14 cellular contexts compared by ENCODE assay signal in genomic region chr20:4829494-4830211, GRCh38. TPM values are rescaled to one million over a fixed set of nuclear protein-coding genes. Genes with fewer than 3 reads are reported as not detected.
DNase-seq lines count a peak whose midpoint lies in the region; ATAC-seq and TF ChIP-seq lines count a peak whose summit lies in the region.
"Had no signal": no experiment of that assay in that cellular context is flagged by ENCODE, and none has a peak within 500 bp of the region (broad histone marks: within the 10 kb centered on the region; RNA-seq: fewer than 3 reads in every experiment).

No MANE protein-coding gene starts in this region.

- H3K27me3 ChIP-seq in esophagus squamous epithelium = no peaks in the 10 kb centered on the region
- H3K27me3 ChIP-seq: ascending aorta, transverse colon had no signal

- H3K27ac ChIP-seq in esophagus squamous epithelium = peak overlapping the region in 1 of 4 donors; percentile 51
- H3K27ac ChIP-seq: KMS-11, RWPE1, transverse colon had no signal

- H3K36me3 Mint-ChIP-seq in stimulated activated naive B cell treated with anti-CD40 and anti-IgM and Interleukin-4, amounts not matched to agents 10 μg/mL and 1 μg/mL and 100 μg/mL, for 72 hours = peaks cover 16 to 23% of the 10 kb centered on the region in 2 donors

- H3K4me3 Mint-ChIP-seq in stimulated activated naive B cell treated with anti-CD40 and anti-IgM and Interleukin-4, amounts not matched to agents 10 μg/mL and 1 μg/mL and 100 μg/mL, for 72 hours = no peak overlapping the region
- H3K4me3 Mint-ChIP-seq: HFFc6 had no signal

- no peaks in the 10 kb centered on the region for H3K9me3 ChIP-seq in esophagus squamous epithelium
- H3K9me3 ChIP-seq: ascending aorta, transverse colon had no signal

- peaks cover 19 to 31% of the 10 kb centered on the region in 2 donors for H3K4me1 Mint-ChIP-seq in stimulated activated naive B cell treated with anti-CD40 and anti-IgM and Interleukin-4, amounts not matched to agents 10 μg/mL and 1 μg/mL and 100 μg/mL, for 72 hours

- TF ChIP-seq CTCF in esophagus squamous epithelium (IDR thresholded peaks at IDR 0.05) = no peak

- intact Hi-C loops in esophagus squamous epithelium (cut with DNase I) = no loop called here

- H3K4me3 ChIP-seq in esophagus squamous epithelium = no peak overlapping the region
- H3K4me3 ChIP-seq: ascending aorta, transverse colon had no signal

- no peak for TF ChIP-seq POLR2A in esophagus squamous epithelium (IDR thresholded peaks at IDR 0.05)

- no peaks in the 10 kb centered on the region for H3K27me3 Mint-ChIP-seq in stimulated activated naive B cell treated with anti-CD40 and anti-IgM and Interleukin-4, amounts not matched to agents 10 μg/mL and 1 μg/mL and 100 μg/mL, for 72 hours

- peaks cover 0 to 7% (median 0%) of the 10 kb centered on the region in 3 donors for H3K4me1 ChIP-seq in esophagus squamous epithelium
- H3K4me1 ChIP-seq: ascending aorta, transverse colon had no signal

- ATAC-seq in left lobe of liver = no peak
- ATAC-seq in stimulated activated naive B cell treated with anti-CD40 and anti-IgM and Interleukin-4, amounts not matched to agents 10 μg/mL and 1 μg/mL and 100 μg/mL, for 72 hours (replicated peaks) = peak; percentile 64 to 65

- no peaks in the 10 kb centered on the region for H3K36me3 ChIP-seq in esophagus squamous epithelium
- H3K36me3 ChIP-seq: ascending aorta, transverse colon had no signal

- DNase-seq in NCI-H82 (lab: John Stamatoyannopoulos, UW) (peak; percentile 69), NCI-H82 treated with DMSO at 0.1 percent for 48 hours (lab: John Stamatoyannopoulos, UW; ENCODE audit: unreplicated experiment) (no peak), SIG-M5 treated with dmso at 0.1 percent for 504 hours (lab: John Stamatoyannopoulos, UW; ENCODE audit: unreplicated experiment) (peak; percentile 99), left lobe of liver (ENCODE audit: low spot score) (peak; percentile 45), HPDE6-E6E7 (ENCODE audit: extremely low spot score) (no peak), DMS53 treated with DMSO at 0.1 percent for 48 hours (lab: John Stamatoyannopoulos, UW; ENCODE audit: unreplicated experiment) (no peak), esophagus squamous epithelium (lab: John Stamatoyannopoulos, UW) (no peak)
- no peak for DNase-seq in stimulated activated naive B cell treated with anti-CD40 and anti-IgM and Interleukin-4, amounts not matched to agents 10 μg/mL and 1 μg/mL and 100 μg/mL, for 72 hours
- DNase-seq: DMS153, HFFc6, transverse colon had no signal

- 48 to 66% methylated on average over 4 of the region's 4 CpGs for WGBS in esophagus squamous epithelium, 2 donors

- H3K9me3 Mint-ChIP-seq in stimulated activated naive B cell treated with anti-CD40 and anti-IgM and Interleukin-4, amounts not matched to agents 10 μg/mL and 1 μg/mL and 100 μg/mL, for 72 hours = peaks cover 1 to 5% of the 10 kb centered on the region in 2 donors
- H3K9me3 Mint-ChIP-seq: HFFc6 had no signal

- peak overlapping the region; percentile 33 for H3K27ac Mint-ChIP-seq in stimulated activated naive B cell treated with anti-CD40 and anti-IgM and Interleukin-4, amounts not matched to agents 10 μg/mL and 1 μg/mL and 100 μg/mL, for 72 hours
- H3K27ac Mint-ChIP-seq: HFFc6 had no signal

RNA-seq across cellular contexts. Expression of gene RASSF2, which starts 6.2 kb away (rescaled TPM):
- total RNA-seq in left lobe of liver = 2.4 TPM
- 10 to 100 TPM in 1 of 4 donors, 1 to 10 TPM in 3; 1.6 to 17.5 (median 5.4) TPM for total RNA-seq in esophagus squamous epithelium

Comparison
In these comparisons a context has a peak if more than half of its experiments do, and no peak if none do; other contexts are left out.
1. DNase-seq: peak in NCI-H82 (single experiment), SIG-M5 treated with dmso at 0.1 percent for 504 hours (single experiment) and left lobe of liver (single experiment); none in NCI-H82 treated with DMSO at 0.1 percent for 48 hours (single experiment), stimulated activated naive B cell treated with anti-CD40 and anti-IgM and Interleukin-4, amounts not matched to agents 10 μg/mL and 1 μg/mL and 100 μg/mL, for 72 hours (single experiment), HPDE6-E6E7 (single experiment), DMS53 treated with DMSO at 0.1 percent for 48 hours (single experiment) and esophagus squamous epithelium (single experiment).